In the genomic region with DNA sequence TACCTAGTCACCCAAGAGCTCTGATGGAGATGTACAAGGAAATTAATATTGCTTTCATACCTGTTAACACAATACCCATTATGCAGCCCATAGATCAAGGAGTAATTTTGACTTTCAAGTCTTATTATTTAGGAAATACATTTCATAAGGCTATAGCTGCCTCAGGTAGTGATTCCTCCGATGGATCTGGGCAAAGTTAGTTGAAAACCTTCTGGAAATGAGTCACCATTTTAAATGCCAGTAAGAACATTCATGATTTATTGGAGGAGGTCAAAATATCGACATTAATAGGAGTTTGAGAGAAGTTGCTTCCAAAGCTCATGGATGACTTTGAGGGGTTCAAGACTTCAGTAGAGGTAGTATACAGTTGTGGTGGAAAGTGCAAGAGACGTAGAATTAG, we compare ENCODE assay signal across 24 cellular contexts.
"Had no signal": no experiment of that assay in that cellular context is flagged by ENCODE, and none has a peak within 500 bp of the region (broad histone marks: within the 10 kb centered on the region; RNA-seq: fewer than 3 reads in every experiment).

No MANE protein-coding gene starts in this region.

- H3K4me3 ChIP-seq: colonic mucosa, coronary artery, dorsolateral prefrontal cortex, esophagus muscularis mucosa, esophagus squamous epithelium, gastrocnemius medialis, gastroesophageal sphincter, heart left ventricle, heart right ventricle had no signal

- H3K27me3 ChIP-seq: colonic mucosa, esophagus muscularis mucosa, esophagus squamous epithelium, foreskin keratinocyte, gastrocnemius medialis, gastroesophageal sphincter, heart left ventricle, heart right ventricle had no signal

- H3K9me3 ChIP-seq: colonic mucosa, esophagus muscularis mucosa, esophagus squamous epithelium, gastrocnemius medialis, gastroesophageal sphincter, heart left ventricle had no signal

- H3K27ac ChIP-seq: colonic mucosa, coronary artery, dorsolateral prefrontal cortex, epithelial cell of prostate, esophagus muscularis mucosa, esophagus squamous epithelium, foreskin keratinocyte, gastrocnemius medialis, gastroesophageal sphincter, heart left ventricle, heart right ventricle had no signal

- H3K36me3 ChIP-seq: colonic mucosa, esophagus muscularis mucosa, esophagus squamous epithelium, gastrocnemius medialis, gastroesophageal sphincter, heart left ventricle, heart right ventricle had no signal

- H3K4me1 ChIP-seq: foreskin keratinocyte, gastroesophageal sphincter had no signal

- ATAC-seq: effector memory CD8-positive, alpha-beta T cell; esophagus mucosa; foreskin keratinocyte; gastrocnemius medialis; gastroesophageal sphincter; heart left ventricle; heart right ventricle had no signal

- DNase-seq: colonic mucosa; cortex of kidney; dermis blood vessel endothelial cell; dorsolateral prefrontal cortex; effector CD4-positive, alpha-beta T cell; effector CD8-positive, alpha-beta T cell; effector memory CD4-positive, alpha-beta T cell; effector memory CD8-positive, alpha-beta T cell; endodermal cell; erythroblast; esophagus squamous epithelium; foreskin fibroblast; foreskin keratinocyte; foreskin melanocyte; gastrocnemius medialis; glutamatergic neuron; head of caudate nucleus; heart left ventricle; heart right ventricle had no signal
